32 cellular contexts compared by ENCODE assay signal in genomic region chr12:41419151-41419893, GRCh38.
DNase-seq lines count a peak whose midpoint lies in the region; TF ChIP-seq lines count a peak whose summit lies in the region.
"Had no signal": no experiment of that assay in that cellular context is flagged by ENCODE, and none has a peak within 500 bp of the region (broad histone marks: within the 10 kb centered on the region; RNA-seq: fewer than 3 reads in every experiment).

No MANE protein-coding gene starts in this region.

- H3K27ac Mint-ChIP-seq in endodermal cell: no peak overlapping the region
- H3K27ac Mint-ChIP-seq: activated CD4-positive, alpha-beta T cell treated with anti-CD3 and anti-CD28 coated beads for 36 hours; activated CD8-positive, alpha-beta T cell treated with anti-CD3 and anti-CD28 coated beads, Interleukin-2, amount 10 ng/mL, durations not matched to agents 7 days and 5 days; activated T-helper 17 cell treated with anti-CD3 and anti-CD28 coated beads, Interleukin-2, amount 50 U/mL, for 72 hours; CD14-positive monocyte; memory B cell; nephron progenitor cell; stimulated activated naive CD8-positive, alpha-beta T cell treated with anti-CD3 and anti-CD28 coated beads, Interleukin-15, Interleukin-2, amounts not matched to agents 100 ng/mL and 50 ng/mL, for 24 hours had no signal

- no peak overlapping the region for H3K18ac ChIP-seq in neuronal stem cell (ENCODE audit: low read length)

- H3K4me2 ChIP-seq in neuronal stem cell (ENCODE audit: insufficient read depth, low read length, poor library complexity, severe bottlenecking): no peak overlapping the region

- H3K36me3 Mint-ChIP-seq in endodermal cell (ENCODE audit: low read depth): no peaks in the 10 kb centered on the region
- H3K36me3 Mint-ChIP-seq: brain, CD14-positive monocyte, memory B cell had no signal

- H3K27ac ChIP-seq in neuronal stem cell (replicated peaks; ENCODE audit: low read length) (no peak overlapping the region), endodermal cell (ENCODE audit: low read depth, low read length) (no peak overlapping the region)
- H3K27ac ChIP-seq: esophagus squamous epithelium, foreskin keratinocyte, left lung, pancreas, Peyer's patch, thoracic aorta, vagina had no signal

- no peak overlapping the region for H3K23ac ChIP-seq in neuronal stem cell (ENCODE audit: low read depth, low read length, poor library complexity)

- no peak overlapping the region for H4K8ac ChIP-seq in neuronal stem cell (ENCODE audit: low read depth, low read length)

- no peak overlapping the region for H2BK15ac ChIP-seq in neuronal stem cell (ENCODE audit: low read length)

- no peak overlapping the region for H3K4me3 ChIP-seq in neuronal stem cell (ENCODE audit: low read length in 2 of 2)
- H3K4me3 ChIP-seq in endodermal cell (ENCODE audit: low read length): no peak overlapping the region
- H3K4me3 ChIP-seq: esophagus squamous epithelium, left lung, pancreas, Peyer's patch, thoracic aorta, vagina had no signal

- no peak overlapping the region for H2BK120ac ChIP-seq in neuronal stem cell (ENCODE audit: low read depth, low read length)

- no peak overlapping the region for H2AK5ac ChIP-seq in neuronal stem cell (ENCODE audit: low read depth, low read length)

- H3K36me3 ChIP-seq in neuronal stem cell (replicated peaks in 1 of 2; ENCODE audit: control insufficient read depth in 2 of 2, insufficient read depth in 2 of 2, low read length in 2 of 2) (no peaks in the 10 kb centered on the region), endodermal cell (ENCODE audit: control insufficient read depth, insufficient read depth, low read length) (no peaks in the 10 kb centered on the region)
- H3K36me3 ChIP-seq: esophagus squamous epithelium, left lung, pancreas, Peyer's patch, thoracic aorta, vagina had no signal

- no peak overlapping the region for H2BK5ac ChIP-seq in neuronal stem cell (ENCODE audit: low read length)

- no peak overlapping the region for H2BK12ac ChIP-seq in neuronal stem cell (ENCODE audit: low read length)

- H3K14ac ChIP-seq in neuronal stem cell (ENCODE audit: low read length): no peak overlapping the region

- no CpG with 5 or more reads among the region's 4 CpGs for WGBS in neuronal stem cell (ENCODE audit: extremely low coverage in 2 of 2, insufficient read length in 2 of 2, insufficient replicate concordance in 1 of 2), 2 donors
- 83 to 85% methylated on average over 3 to 4 of the region's 4 CpGs for WGBS in endodermal cell (ENCODE audit: insufficient coverage in 1 of 2, insufficient read length in 1 of 2), 2 experiments

- H3K9ac ChIP-seq in neuronal stem cell (ENCODE audit: low read depth, low read length, poor library complexity): no peak overlapping the region
- no peak overlapping the region for H3K9ac ChIP-seq in endodermal cell (ENCODE audit: extremely low read depth, low read length, poor library complexity, severe bottlenecking)

- peaks cover 19% of the 10 kb centered on the region for H3K4me1 Mint-ChIP-seq in endodermal cell
- H3K4me1 Mint-ChIP-seq: activated CD4-positive, alpha-beta T cell treated with anti-CD3 and anti-CD28 coated beads for 36 hours; activated T-helper 17 cell treated with anti-CD3 and anti-CD28 coated beads, Interleukin-2, amount 50 U/mL, for 72 hours; CD14-positive monocyte; memory B cell; nephron progenitor cell had no signal

- H4K91ac ChIP-seq in neuronal stem cell (ENCODE audit: low read depth, low read length, poor library complexity): no peak overlapping the region

- H3K4me3 Mint-ChIP-seq in endodermal cell: no peak overlapping the region
- H3K4me3 Mint-ChIP-seq: activated CD4-positive, alpha-beta T cell treated with anti-CD3 and anti-CD28 coated beads for 36 hours; activated CD8-positive, alpha-beta T cell treated with anti-CD3 and anti-CD28 coated beads, Interleukin-2, amount 10 ng/mL, durations not matched to agents 7 days and 5 days; activated T-helper 17 cell treated with anti-CD3 and anti-CD28 coated beads, Interleukin-2, amount 50 U/mL, for 72 hours; brain; CD14-positive monocyte; memory B cell; nephron progenitor cell; stimulated activated naive CD8-positive, alpha-beta T cell treated with anti-CD3 and anti-CD28 coated beads, Interleukin-15, Interleukin-2, amounts not matched to agents 100 ng/mL and 50 ng/mL, for 24 hours had no signal

- no peak for TF ChIP-seq CTCF in endodermal cell (conservative IDR thresholded peaks at IDR 0.05)

- no peak overlapping the region for H3K4ac ChIP-seq in neuronal stem cell (ENCODE audit: low read length)

- H3K79me1 ChIP-seq in neuronal stem cell (ENCODE audit: low read depth, low read length): no peaks in the 10 kb centered on the region

- peaks cover 0 to 2% of the 10 kb centered on the region in 2 donors for H3K9me3 ChIP-seq in neuronal stem cell (replicated peaks in 1 of 2; ENCODE audit: control insufficient read depth in 2 of 2, insufficient read depth in 1 of 2, low read depth in 1 of 2, low read length in 2 of 2)
- no peaks in the 10 kb centered on the region for H3K9me3 ChIP-seq in endodermal cell (ENCODE audit: control insufficient read depth, low read length)
- H3K9me3 ChIP-seq: esophagus squamous epithelium, left lung, pancreas, Peyer's patch, thoracic aorta, vagina had no signal

- peak overlapping the region; percentile 31 for H2AFZ ChIP-seq in neuronal stem cell (ENCODE audit: low read length)

- H3K4me1 ChIP-seq in neuronal stem cell (ENCODE audit: control insufficient read depth in 2 of 2, insufficient read depth in 1 of 2, low read depth in 1 of 2, low read length in 2 of 2): peaks cover 0 to 4% of the 10 kb centered on the region in 2 donors
- no peaks in the 10 kb centered on the region for H3K4me1 ChIP-seq in endodermal cell (ENCODE audit: control insufficient read depth, insufficient read depth, low read length)
- H3K4me1 ChIP-seq: esophagus squamous epithelium, foreskin keratinocyte, left lung, pancreas, Peyer's patch, vagina had no signal

- no peaks in the 10 kb centered on the region for H3K27me3 Mint-ChIP-seq in endodermal cell (ENCODE audit: insufficient read depth)
- H3K27me3 Mint-ChIP-seq: activated CD4-positive, alpha-beta T cell treated with anti-CD3 and anti-CD28 coated beads for 36 hours; brain; stimulated activated naive CD8-positive, alpha-beta T cell treated with anti-CD3 and anti-CD28 coated beads, Interleukin-15, Interleukin-2, amounts not matched to agents 100 ng/mL and 50 ng/mL, for 24 hours had no signal

- DNase-seq in NCI-H748 (lab: John Stamatoyannopoulos, UW; ENCODE audit: unreplicated experiment): peak; percentile 34
- DNase-seq in NCI-H748 treated with DMSO at 0.1 percent for 48 hours (lab: John Stamatoyannopoulos, UW): no peak
- DNase-seq in NCI-H1694 (lab: John Stamatoyannopoulos, UW): peak; percentile 11
- DNase-seq in NCI-H82 (lab: John Stamatoyannopoulos, UW): peak; percentile 100
- DNase-seq in neuronal stem cell (ENCODE audit: low spot score): no peak
- DNase-seq in endodermal cell: no peak
- DNase-seq in SW480 (ENCODE audit: low spot score): no peak
- DNase-seq in ureter (ENCODE audit: low spot score): no peak
- DNase-seq: activated CD4-positive, alpha-beta T cell treated with anti-CD3 and anti-CD28 coated beads for 36 hours; activated CD8-positive, alpha-beta T cell treated with anti-CD3 and anti-CD28 coated beads, Interleukin-2, amount 10 ng/mL, durations not matched to agents 7 days and 5 days; activated naive CD4-positive, alpha-beta T cell treated with anti-CD3 and anti-CD28 coated beads, Interleukin-2, amount 50 U/mL, for 16 hours; esophagus squamous epithelium; foreskin keratinocyte; head of caudate nucleus; KBM-7; left lung; NCI-H1105 treated with DMSO at 0.1 percent for 48 hours; NCI-H2029 treated with DMSO at 0.1 percent for 48 hours; nephron progenitor cell; pancreas; Peyer's patch; SIG-M5; small intestine; SW 1271; T-helper 9 cell had no signal

- H3K27me3 ChIP-seq in neuronal stem cell (ENCODE audit: control insufficient read depth in 3 of 3, insufficient read depth in 3 of 3, low read depth in 1 of 3, low read length in 3 of 3) (no peaks in the 10 kb centered on the region), endodermal cell (ENCODE audit: control insufficient read depth, insufficient read depth, low read length, poor library complexity, severe bottlenecking) (no peaks in the 10 kb centered on the region)
- H3K27me3 ChIP-seq: esophagus squamous epithelium, left lung, Peyer's patch, vagina had no signal

- H3K9me3 Mint-ChIP-seq in endodermal cell: no peaks in the 10 kb centered on the region
- H3K9me3 Mint-ChIP-seq: activated T-helper 17 cell treated with anti-CD3 and anti-CD28 coated beads, Interleukin-2, amount 50 U/mL, for 72 hours; memory B cell; nephron progenitor cell; stimulated activated naive CD8-positive, alpha-beta T cell treated with anti-CD3 and anti-CD28 coated beads, Interleukin-15, Interleukin-2, amounts not matched to agents 100 ng/mL and 50 ng/mL, for 24 hours had no signal

Comparison
In these comparisons a context has a peak if more than half of its experiments do, and no peak if none do; other contexts are left out.
1. DNase-seq: peak in NCI-H748 (single experiment), NCI-H1694 (single experiment) and NCI-H82 (single experiment); none in NCI-H748 treated with DMSO at 0.1 percent for 48 hours (single experiment), neuronal stem cell (single experiment), endodermal cell (single experiment), SW480 (single experiment) and ureter (single experiment).